In the genomic region with DNA sequence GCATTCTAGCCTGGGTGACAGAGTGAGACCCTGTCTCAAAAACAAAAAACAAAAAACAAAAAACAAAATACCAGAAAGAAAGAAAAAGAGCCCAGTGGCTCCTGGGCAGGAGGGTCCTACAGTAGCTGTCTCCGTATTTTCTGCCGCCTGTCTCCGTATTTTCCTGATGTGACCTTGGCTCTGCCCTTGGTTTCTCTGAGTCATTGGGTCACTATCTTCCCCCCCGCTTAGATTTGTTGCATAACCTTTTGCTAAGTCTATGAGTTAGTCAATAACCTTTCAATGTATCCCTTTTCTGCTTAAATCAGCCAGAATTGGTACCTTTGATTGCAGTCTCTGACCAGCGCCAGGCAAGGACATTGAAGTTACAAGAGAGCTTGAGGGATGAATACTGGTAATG, we compare ENCODE assay signal across 1 cellular context.
A peak's percentile ranks its signal among the peaks of the same experiment; 100 is the strongest.
TF ChIP-seq lines count a peak whose summit lies in the region.

No MANE protein-coding gene starts in this region.

TF ChIP-seq in HepG2, 621 proteins besides CTCF, POLR2A, EP300 and RAD21:
- TF ChIP-seq IKZF1 (IDR thresholded peaks at IDR 0.05) (no peak), TBP (CRISPR knock-in tag; IDR thresholded peaks at IDR 0.05) (no peak), ARNTL (CRISPR knock-in tag; IDR thresholded peaks at IDR 0.05) (no peak), ZNF549 (CRISPR knock-in tag; IDR thresholded peaks at IDR 0.05) (no peak), ZNF891 (CRISPR knock-in tag; IDR thresholded peaks at IDR 0.05) (no peak), KLF13 (CRISPR knock-in tag; IDR thresholded peaks at IDR 0.05) (no peak), ZNF432 (CRISPR knock-in tag; IDR thresholded peaks at IDR 0.05; ENCODE audit: borderline replicate concordance) (no peak), NFIC (IDR thresholded peaks at IDR 0.05; ENCODE audit: low read length) (no peak), NFE2L2 (IDR thresholded peaks at IDR 0.05; ENCODE audit: low read length) (no peak), NR2C2 (CRISPR knock-in tag; IDR thresholded peaks at IDR 0.05; ENCODE audit: borderline replicate concordance) (no peak), ESRRA (CRISPR knock-in tag; IDR thresholded peaks at IDR 0.05; ENCODE audit: low read depth) (peak; percentile 71), SIX1 (CRISPR knock-in tag; IDR thresholded peaks at IDR 0.05; ENCODE audit: borderline replicate concordance) (no peak), ZNF724P (CRISPR knock-in tag; IDR thresholded peaks at IDR 0.05; ENCODE audit: borderline replicate concordance) (no peak), SRSF1 (optimal IDR thresholded peaks at IDR 0.05; ENCODE audit: low read depth, low read length) (no peak), NFKB2 (CRISPR knock-in tag; IDR thresholded peaks at IDR 0.05; ENCODE audit: borderline replicate concordance) (no peak), ZFY (CRISPR knock-in tag; IDR thresholded peaks at IDR 0.05) (no peak), MEIS1 (CRISPR knock-in tag; IDR thresholded peaks at IDR 0.05; ENCODE audit: borderline replicate concordance) (no peak), RARA (CRISPR knock-in tag; IDR thresholded peaks at IDR 0.05) (peak; percentile 37), FOSL2 (CRISPR knock-in tag; IDR thresholded peaks at IDR 0.05) (peak; percentile 78), MAFG (CRISPR knock-in tag; IDR thresholded peaks at IDR 0.05) (no peak), CEBPB (IDR thresholded peaks at IDR 0.05; ENCODE audit: borderline replicate concordance, low read depth, low read length) (peak; percentile 55; the same call in 1 of the 2 replicates), ZNF20 (CRISPR knock-in tag; IDR thresholded peaks at IDR 0.05) (no peak), PHB2 (IDR thresholded peaks at IDR 0.05; ENCODE audit: partially characterized antibody) (no peak), NCOR1 (IDR thresholded peaks at IDR 0.05; ENCODE audit: borderline replicate concordance, low read length) (no peak), ZNF713 (CRISPR knock-in tag; IDR thresholded peaks at IDR 0.05) (no peak), GATAD2A (CRISPR knock-in tag; IDR thresholded peaks at IDR 0.05) (0 out of 2 replicates have a peak, but pooled peaks have one; percentile 10), CEBPG (CRISPR knock-in tag; IDR thresholded peaks at IDR 0.05) (peak; percentile 18; the same call in 1 of the 2 replicates), ZNF225 (CRISPR knock-in tag; IDR thresholded peaks at IDR 0.05) (no peak), ATRX (CRISPR knock-in tag; IDR thresholded peaks at IDR 0.05; ENCODE audit: borderline replicate concordance) (no peak), AKAP8 (CRISPR knock-in tag; IDR thresholded peaks at IDR 0.05) (no peak), ZNF446 (CRISPR knock-in tag; IDR thresholded peaks at IDR 0.05) (no peak), CC2D1A (CRISPR knock-in tag; IDR thresholded peaks at IDR 0.05) (no peak)
- TF ChIP-seq, protein P1, sequence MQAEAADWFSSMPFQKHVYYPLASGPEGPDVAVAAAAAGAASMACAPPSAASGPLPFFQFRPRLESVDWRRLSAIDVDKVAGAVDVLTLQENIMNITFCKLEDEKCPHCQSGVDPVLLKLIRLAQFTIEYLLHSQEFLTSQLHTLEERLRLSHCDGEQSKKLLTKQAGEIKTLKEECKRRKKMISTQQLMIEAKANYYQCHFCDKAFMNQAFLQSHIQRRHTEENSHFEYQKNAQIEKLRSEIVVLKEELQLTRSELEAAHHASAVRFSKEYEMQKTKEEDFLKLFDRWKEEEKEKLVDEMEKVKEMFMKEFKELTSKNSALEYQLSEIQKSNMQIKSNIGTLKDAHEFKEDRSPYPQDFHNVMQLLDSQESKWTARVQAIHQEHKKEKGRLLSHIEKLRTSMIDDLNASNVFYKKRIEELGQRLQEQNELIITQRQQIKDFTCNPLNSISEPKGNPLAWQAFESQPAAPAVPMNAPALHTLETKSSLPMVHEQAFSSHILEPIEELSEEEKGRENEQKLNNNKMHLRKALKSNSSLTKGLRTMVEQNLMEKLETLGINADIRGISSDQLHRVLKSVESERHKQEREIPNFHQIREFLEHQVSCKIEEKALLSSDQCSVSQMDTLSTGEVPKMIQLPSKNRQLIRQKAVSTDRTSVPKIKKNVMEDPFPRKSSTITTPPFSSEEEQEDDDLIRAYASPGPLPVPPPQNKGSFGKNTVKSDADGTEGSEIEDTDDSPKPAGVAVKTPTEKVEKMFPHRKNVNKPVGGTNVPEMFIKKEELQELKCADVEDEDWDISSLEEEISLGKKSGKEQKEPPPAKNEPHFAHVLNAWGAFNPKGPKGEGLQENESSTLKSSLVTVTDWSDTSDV (CRISPR knock-in tag; IDR thresholded peaks at IDR 0.05) = no peak
- TF ChIP-seq, protein P2, sequence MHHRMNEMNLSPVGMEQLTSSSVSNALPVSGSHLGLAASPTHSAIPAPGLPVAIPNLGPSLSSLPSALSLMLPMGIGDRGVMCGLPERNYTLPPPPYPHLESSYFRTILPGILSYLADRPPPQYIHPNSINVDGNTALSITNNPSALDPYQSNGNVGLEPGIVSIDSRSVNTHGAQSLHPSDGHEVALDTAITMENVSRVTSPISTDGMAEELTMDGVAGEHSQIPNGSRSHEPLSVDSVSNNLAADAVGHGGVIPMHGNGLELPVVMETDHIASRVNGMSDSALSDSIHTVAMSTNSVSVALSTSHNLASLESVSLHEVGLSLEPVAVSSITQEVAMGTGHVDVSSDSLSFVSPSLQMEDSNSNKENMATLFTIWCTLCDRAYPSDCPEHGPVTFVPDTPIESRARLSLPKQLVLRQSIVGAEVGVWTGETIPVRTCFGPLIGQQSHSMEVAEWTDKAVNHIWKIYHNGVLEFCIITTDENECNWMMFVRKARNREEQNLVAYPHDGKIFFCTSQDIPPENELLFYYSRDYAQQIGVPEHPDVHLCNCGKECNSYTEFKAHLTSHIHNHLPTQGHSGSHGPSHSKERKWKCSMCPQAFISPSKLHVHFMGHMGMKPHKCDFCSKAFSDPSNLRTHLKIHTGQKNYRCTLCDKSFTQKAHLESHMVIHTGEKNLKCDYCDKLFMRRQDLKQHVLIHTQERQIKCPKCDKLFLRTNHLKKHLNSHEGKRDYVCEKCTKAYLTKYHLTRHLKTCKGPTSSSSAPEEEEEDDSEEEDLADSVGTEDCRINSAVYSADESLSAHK (CRISPR knock-in tag; IDR thresholded peaks at IDR 0.05; ENCODE audit: borderline replicate concordance) = no peak
- TF ChIP-seq, protein P3, sequence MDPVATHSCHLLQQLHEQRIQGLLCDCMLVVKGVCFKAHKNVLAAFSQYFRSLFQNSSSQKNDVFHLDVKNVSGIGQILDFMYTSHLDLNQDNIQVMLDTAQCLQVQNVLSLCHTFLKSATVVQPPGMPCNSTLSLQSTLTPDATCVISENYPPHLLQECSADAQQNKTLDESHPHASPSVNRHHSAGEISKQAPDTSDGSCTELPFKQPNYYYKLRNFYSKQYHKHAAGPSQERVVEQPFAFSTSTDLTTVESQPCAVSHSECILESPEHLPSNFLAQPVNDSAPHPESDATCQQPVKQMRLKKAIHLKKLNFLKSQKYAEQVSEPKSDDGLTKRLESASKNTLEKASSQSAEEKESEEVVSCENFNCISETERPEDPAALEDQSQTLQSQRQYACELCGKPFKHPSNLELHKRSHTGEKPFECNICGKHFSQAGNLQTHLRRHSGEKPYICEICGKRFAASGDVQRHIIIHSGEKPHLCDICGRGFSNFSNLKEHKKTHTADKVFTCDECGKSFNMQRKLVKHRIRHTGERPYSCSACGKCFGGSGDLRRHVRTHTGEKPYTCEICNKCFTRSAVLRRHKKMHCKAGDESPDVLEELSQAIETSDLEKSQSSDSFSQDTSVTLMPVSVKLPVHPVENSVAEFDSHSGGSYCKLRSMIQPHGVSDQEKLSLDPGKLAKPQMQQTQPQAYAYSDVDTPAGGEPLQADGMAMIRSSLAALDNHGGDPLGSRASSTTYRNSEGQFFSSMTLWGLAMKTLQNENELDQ (CRISPR knock-in tag; IDR thresholded peaks at IDR 0.05; ENCODE audit: borderline replicate concordance) = no peak
- TF ChIP-seq, protein P4, sequence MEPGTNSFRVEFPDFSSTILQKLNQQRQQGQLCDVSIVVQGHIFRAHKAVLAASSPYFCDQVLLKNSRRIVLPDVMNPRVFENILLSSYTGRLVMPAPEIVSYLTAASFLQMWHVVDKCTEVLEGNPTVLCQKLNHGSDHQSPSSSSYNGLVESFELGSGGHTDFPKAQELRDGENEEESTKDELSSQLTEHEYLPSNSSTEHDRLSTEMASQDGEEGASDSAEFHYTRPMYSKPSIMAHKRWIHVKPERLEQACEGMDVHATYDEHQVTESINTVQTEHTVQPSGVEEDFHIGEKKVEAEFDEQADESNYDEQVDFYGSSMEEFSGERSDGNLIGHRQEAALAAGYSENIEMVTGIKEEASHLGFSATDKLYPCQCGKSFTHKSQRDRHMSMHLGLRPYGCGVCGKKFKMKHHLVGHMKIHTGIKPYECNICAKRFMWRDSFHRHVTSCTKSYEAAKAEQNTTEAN (CRISPR knock-in tag; conservative IDR thresholded peaks at IDR 0.05) = no peak
- TF ChIP-seq, protein P5, sequence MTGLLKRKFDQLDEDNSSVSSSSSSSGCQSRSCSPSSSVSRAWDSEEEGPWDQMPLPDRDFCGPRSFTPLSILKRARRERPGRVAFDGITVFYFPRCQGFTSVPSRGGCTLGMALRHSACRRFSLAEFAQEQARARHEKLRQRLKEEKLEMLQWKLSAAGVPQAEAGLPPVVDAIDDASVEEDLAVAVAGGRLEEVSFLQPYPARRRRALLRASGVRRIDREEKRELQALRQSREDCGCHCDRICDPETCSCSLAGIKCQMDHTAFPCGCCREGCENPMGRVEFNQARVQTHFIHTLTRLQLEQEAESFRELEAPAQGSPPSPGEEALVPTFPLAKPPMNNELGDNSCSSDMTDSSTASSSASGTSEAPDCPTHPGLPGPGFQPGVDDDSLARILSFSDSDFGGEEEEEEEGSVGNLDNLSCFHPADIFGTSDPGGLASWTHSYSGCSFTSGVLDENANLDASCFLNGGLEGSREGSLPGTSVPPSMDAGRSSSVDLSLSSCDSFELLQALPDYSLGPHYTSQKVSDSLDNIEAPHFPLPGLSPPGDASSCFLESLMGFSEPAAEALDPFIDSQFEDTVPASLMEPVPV (CRISPR knock-in tag; IDR thresholded peaks at IDR 0.05) = no peak
- TF ChIP-seq, protein P6, sequence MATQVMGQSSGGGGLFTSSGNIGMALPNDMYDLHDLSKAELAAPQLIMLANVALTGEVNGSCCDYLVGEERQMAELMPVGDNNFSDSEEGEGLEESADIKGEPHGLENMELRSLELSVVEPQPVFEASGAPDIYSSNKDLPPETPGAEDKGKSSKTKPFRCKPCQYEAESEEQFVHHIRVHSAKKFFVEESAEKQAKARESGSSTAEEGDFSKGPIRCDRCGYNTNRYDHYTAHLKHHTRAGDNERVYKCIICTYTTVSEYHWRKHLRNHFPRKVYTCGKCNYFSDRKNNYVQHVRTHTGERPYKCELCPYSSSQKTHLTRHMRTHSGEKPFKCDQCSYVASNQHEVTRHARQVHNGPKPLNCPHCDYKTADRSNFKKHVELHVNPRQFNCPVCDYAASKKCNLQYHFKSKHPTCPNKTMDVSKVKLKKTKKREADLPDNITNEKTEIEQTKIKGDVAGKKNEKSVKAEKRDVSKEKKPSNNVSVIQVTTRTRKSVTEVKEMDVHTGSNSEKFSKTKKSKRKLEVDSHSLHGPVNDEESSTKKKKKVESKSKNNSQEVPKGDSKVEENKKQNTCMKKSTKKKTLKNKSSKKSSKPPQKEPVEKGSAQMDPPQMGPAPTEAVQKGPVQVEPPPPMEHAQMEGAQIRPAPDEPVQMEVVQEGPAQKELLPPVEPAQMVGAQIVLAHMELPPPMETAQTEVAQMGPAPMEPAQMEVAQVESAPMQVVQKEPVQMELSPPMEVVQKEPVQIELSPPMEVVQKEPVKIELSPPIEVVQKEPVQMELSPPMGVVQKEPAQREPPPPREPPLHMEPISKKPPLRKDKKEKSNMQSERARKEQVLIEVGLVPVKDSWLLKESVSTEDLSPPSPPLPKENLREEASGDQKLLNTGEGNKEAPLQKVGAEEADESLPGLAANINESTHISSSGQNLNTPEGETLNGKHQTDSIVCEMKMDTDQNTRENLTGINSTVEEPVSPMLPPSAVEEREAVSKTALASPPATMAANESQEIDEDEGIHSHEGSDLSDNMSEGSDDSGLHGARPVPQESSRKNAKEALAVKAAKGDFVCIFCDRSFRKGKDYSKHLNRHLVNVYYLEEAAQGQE (IDR thresholded peaks at IDR 0.05; ENCODE audit: borderline replicate concordance in 1 of 2, low read depth in 1 of 2, low read length in 2 of 2) = no peak
- TF ChIP-seq, protein P7, sequence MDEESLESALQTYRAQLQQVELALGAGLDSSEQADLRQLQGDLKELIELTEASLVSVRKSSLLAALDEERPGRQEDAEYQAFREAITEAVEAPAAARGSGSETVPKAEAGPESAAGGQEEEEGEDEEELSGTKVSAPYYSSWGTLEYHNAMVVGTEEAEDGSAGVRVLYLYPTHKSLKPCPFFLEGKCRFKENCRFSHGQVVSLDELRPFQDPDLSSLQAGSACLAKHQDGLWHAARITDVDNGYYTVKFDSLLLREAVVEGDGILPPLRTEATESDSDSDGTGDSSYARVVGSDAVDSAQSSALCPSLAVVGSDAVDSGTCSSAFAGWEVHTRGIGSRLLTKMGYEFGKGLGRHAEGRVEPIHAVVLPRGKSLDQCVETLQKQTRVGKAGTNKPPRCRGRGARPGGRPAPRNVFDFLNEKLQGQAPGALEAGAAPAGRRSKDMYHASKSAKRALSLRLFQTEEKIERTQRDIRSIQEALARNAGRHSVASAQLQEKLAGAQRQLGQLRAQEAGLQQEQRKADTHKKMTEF (CRISPR knock-in tag; IDR thresholded peaks at IDR 0.05) = no peak
